In genomic region chr20:3576363-3576762, GRCh38 we compare ENCODE assay signal across 28 cellular contexts.
"Had no signal": no experiment of that assay in that cellular context is flagged by ENCODE, and none has a peak within 500 bp of the region (broad histone marks: within the 10 kb centered on the region; RNA-seq: fewer than 3 reads in every experiment).

No MANE protein-coding gene starts in this region.

- H3K4me2 ChIP-seq: neural progenitor cell, smooth muscle cell had no signal

- ATAC-seq: naive thymus-derived CD4-positive, alpha-beta T cell; natural killer cell; psoas muscle; right cardiac atrium; sciatic nerve; stimulated activated naive B cell treated with anti-CD40 and anti-IgM and Interleukin-4, amounts not matched to agents 10 μg/mL and 1 μg/mL and 100 μg/mL, for 72 hours; stimulated activated naive CD8-positive, alpha-beta T cell treated with anti-CD3 and anti-CD28 coated beads, Interleukin-15, amount 100 ng/mL, for 72 hours; stimulated activated naive CD8-positive, alpha-beta T cell treated with anti-CD3 and anti-CD28 coated beads, Interleukin-15, Interleukin-2, amounts not matched to agents 100 U/mL and 50 U/mL, for 24 hours; upper lobe of right lung had no signal

- H3K27ac ChIP-seq: neural progenitor cell, ovary, parathyroid adenoma, psoas muscle, skin epidermis, spleen, suprapubic skin, testis, tibial artery, transverse colon, upper lobe of right lung, uterus had no signal

- DNase-seq: naive thymus-derived CD4-positive, alpha-beta T cell; natural killer cell; occipital lobe; ovary; posterior cingulate gyrus; psoas muscle; right cardiac atrium; spleen; stimulated activated CD4-positive, alpha-beta T cell treated with anti-CD3 and anti-CD28 coated beads, Interleukin-12 subunit alpha, Interleukin-12 subunit beta, amount 100 ng/mL, for 4 hours; stimulated activated CD4-positive, alpha-beta T cell treated with anti-CD3 and anti-CD28 coated beads, Interleukin-1b, Interleukin-23, amount 100 ng/mL, for 48 hours; stimulated activated CD4-positive, alpha-beta T cell treated with anti-CD3 and anti-CD28 coated beads, Interleukin-4, amount 100 ng/mL, for 1 hour; stimulated activated CD4-positive, alpha-beta T cell treated with anti-CD3 and anti-CD28 coated beads, Interleukin-4, amount 100 ng/mL, for 4 hours; stimulated activated CD8-positive, alpha-beta memory T cell treated with anti-CD3 and anti-CD28 coated beads, Interleukin-4, amount 100 ng/mL, for 48 hours; stimulated activated naive B cell treated with anti-CD40 and anti-IgM and Interleukin-4, amounts not matched to agents 10 μg/mL and 1 μg/mL and 100 μg/mL, for 72 hours; stimulated activated naive CD8-positive, alpha-beta T cell treated with anti-CD3 and anti-CD28 coated beads, Interleukin-15, amount 100 ng/mL, for 72 hours; stimulated activated naive CD8-positive, alpha-beta T cell treated with anti-CD3 and anti-CD28 coated beads, Interleukin-15, Interleukin-2, amounts not matched to agents 100 U/mL and 50 U/mL, for 24 hours; substantia nigra; testis; tibial artery; transverse colon; upper lobe of right lung; uterus had no signal

- H3K27me3 ChIP-seq: neural progenitor cell, ovary, spleen, suprapubic skin, testis, tibial artery, transverse colon, upper lobe of right lung, uterus had no signal

- H3K79me2 ChIP-seq: parathyroid adenoma had no signal

- H3K4me3 ChIP-seq: neural progenitor cell, ovary, psoas muscle, skin epidermis, smooth muscle cell, spleen, suprapubic skin, testis, tibial artery, transverse colon, upper lobe of right lung, uterus had no signal

- H3K9ac ChIP-seq: neural progenitor cell, parathyroid adenoma had no signal

- H3K9me3 ChIP-seq: ovary, psoas muscle, spleen, suprapubic skin, testis, tibial artery, transverse colon, upper lobe of right lung, uterus had no signal

- H2AFZ ChIP-seq: neural progenitor cell, parathyroid adenoma had no signal

- H3K36me3 ChIP-seq: neural progenitor cell, ovary, uterus had no signal

- H3K4me1 ChIP-seq: neural progenitor cell, psoas muscle, spleen, suprapubic skin, testis, transverse colon, upper lobe of right lung, uterus had no signal
